9 cellular contexts compared by ENCODE assay signal in genomic region chr9:12814877-12815237, GRCh38. TPM values are rescaled to one million over a fixed set of nuclear protein-coding genes. Genes with fewer than 3 reads are reported as not detected.
DNase-seq lines count a peak whose midpoint lies in the region; TF ChIP-seq lines count a peak whose summit lies in the region.
"Had no signal": no experiment of that assay in that cellular context is flagged by ENCODE, and none has a peak within 500 bp of the region (broad histone marks: within the 10 kb centered on the region; RNA-seq: fewer than 3 reads in every experiment).

No MANE protein-coding gene starts in this region.

- no peak for TF ChIP-seq EP300 in tibial nerve (IDR thresholded peaks at IDR 0.05)

- H3K36me3 ChIP-seq in brain microvascular endothelial cell (replicated peaks) = no peaks in the 10 kb centered on the region
- H3K36me3 ChIP-seq in mucosa of rectum (ENCODE audit: control insufficient read depth in 2 of 2, insufficient read depth in 2 of 2, low read length in 2 of 2) = no peaks in the 10 kb centered on the region
- H3K36me3 ChIP-seq in tibial nerve = no peaks in the 10 kb centered on the region

- TF ChIP-seq POLR2A in tibial nerve (IDR thresholded peaks at IDR 0.05) = no peak

- in situ Hi-C loops in brain microvascular endothelial cell (cut with HindIII; ENCODE audit: low pct_ligation_motif_present, low sequenced_read_pairs) = no loop called here

- H3K4me1 ChIP-seq in mucosa of rectum (ENCODE audit: control insufficient read depth in 2 of 2, insufficient read depth in 2 of 2, low read length in 2 of 2) (peaks cover 31 to 47% of the 10 kb centered on the region in 2 donors), tibial nerve (peaks cover 0 to 74% (median 15%) of the 10 kb centered on the region in 4 donors)

- H3K4me3 ChIP-seq in brain microvascular endothelial cell (ENCODE audit: low read depth, low read length) (no peak overlapping the region), mucosa of rectum (ENCODE audit: low read length in 2 of 2) (peak overlapping the region in 1 of 2 donors; percentile 60), tibial nerve (no peak overlapping the region)

- H3K9ac ChIP-seq in mucosa of rectum (ENCODE audit: low read depth in 1 of 2, low read length in 2 of 2) = no peak overlapping the region

- TF ChIP-seq CTCF in brain microvascular endothelial cell (IDR thresholded peaks at IDR 0.05; ENCODE audit: low read depth, low read length, missing control alignments) (no peak), tibial nerve (IDR thresholded peaks at IDR 0.05) (no peak)

- H3K27ac ChIP-seq in brain microvascular endothelial cell (peak overlapping the region; percentile 97), mucosa of rectum (ENCODE audit: low read depth in 2 of 2, low read length in 2 of 2) (peak overlapping the region; percentile 75 to 84), tibial nerve (peak overlapping the region; percentile 21 to 88 (median 76))

- DNase-seq in DMS153 treated with DMSO at 0.1 percent for 48 hours (lab: John Stamatoyannopoulos, UW; ENCODE audit: unreplicated experiment) (peak; percentile 77), DMS153 (lab: John Stamatoyannopoulos, UW) (no peak), brain microvascular endothelial cell (no peak), tibial nerve (ENCODE audit: low spot score in 2 of 2) (no peak), COLO829 (ENCODE audit: low spot score) (no peak)
- no peak for DNase-seq in activated CD8-positive, alpha-beta memory T cell treated with anti-CD3 and anti-CD28 coated beads, Interleukin-2, amount 50 U/mL, for 4 hours
- DNase-seq in effector CD4-positive, alpha-beta T cell = no peak
- DNase-seq: activated CD4-positive, CD25-positive, alpha-beta regulatory T cell treated with anti-CD3 and anti-CD28 coated beads, Interleukin-2, amount 50 U/mL, for 72 hours had no signal

- H3K9me3 ChIP-seq in mucosa of rectum (ENCODE audit: control insufficient read depth in 2 of 2, low read length in 2 of 2) = no peaks in the 10 kb centered on the region
- no peaks in the 10 kb centered on the region for H3K9me3 ChIP-seq in tibial nerve

- no peaks in the 10 kb centered on the region for H3K27me3 ChIP-seq in brain microvascular endothelial cell (replicated peaks)
- no peaks in the 10 kb centered on the region for H3K27me3 ChIP-seq in mucosa of rectum (ENCODE audit: control insufficient read depth in 2 of 2, insufficient read depth in 2 of 2, low read length in 2 of 2)
- H3K27me3 ChIP-seq in tibial nerve = no peaks in the 10 kb centered on the region

RNA-seq across cellular contexts. Expression of gene LURAP1L, which starts 40.0 kb away (rescaled TPM):
- 10 to 100 TPM; 12.5 to 22.8 (median 14.3) TPM for total RNA-seq in tibial nerve
